Comparison of ENCODE assay signal across 36 cellular contexts in the genomic region with DNA sequence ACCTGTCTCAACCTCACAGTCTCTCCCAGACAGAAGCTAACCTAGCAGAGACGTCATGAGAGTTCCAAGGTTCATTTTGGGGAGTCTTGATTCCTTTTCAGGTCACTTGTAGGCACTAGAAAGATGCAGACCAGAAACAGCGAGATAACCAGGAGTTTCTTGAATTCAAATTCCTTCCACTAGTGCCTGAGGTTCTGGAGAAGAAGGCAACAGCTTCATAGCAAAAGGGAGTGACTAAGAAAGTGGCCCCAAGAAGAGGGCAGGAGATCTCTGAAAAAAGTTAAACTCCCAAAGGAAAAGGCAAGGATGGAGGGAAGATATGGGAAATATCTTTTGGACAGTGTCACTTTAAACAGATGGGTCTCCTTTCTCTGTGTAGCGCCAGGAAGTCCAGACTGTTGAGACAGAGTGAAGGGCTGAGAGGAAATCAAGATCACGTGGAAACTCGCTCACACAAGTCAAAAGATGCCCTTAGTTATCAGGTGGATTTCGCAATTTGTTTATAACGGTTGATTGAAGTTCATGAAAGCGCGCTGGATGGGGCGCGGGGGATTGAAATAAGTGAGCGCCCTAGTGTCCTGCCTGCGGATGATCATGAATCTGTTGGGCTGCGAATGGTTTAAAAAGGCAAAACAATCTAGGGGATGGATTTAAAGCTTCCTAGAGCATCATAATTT.
"Had no signal": no experiment of that assay in that cellular context is flagged by ENCODE, and none has a peak within 500 bp of the region (broad histone marks: within the 10 kb centered on the region; RNA-seq: fewer than 3 reads in every experiment).

No MANE protein-coding gene starts in this region.

- ATAC-seq: activated T-cell treated with anti-CD3 and anti-CD28 coated beads, Interleukin-2, amount 50 U/mL, for 4 hours; Right ventricle myocardium inferior had no signal

- H3K4me3 ChIP-seq: cardiac muscle cell, PC-9 had no signal

- H3K4me3 Mint-ChIP-seq: activated B cell treated with CpG ODN at 0.5 μM for 24 hours; activated CD4-positive, alpha-beta memory T cell treated with anti-CD3 and anti-CD28 coated beads for 36 hours; activated naive CD4-positive, alpha-beta T cell treated with anti-CD3 and anti-CD28 coated beads for 36 hours; activated naive CD8-positive, alpha-beta T cell treated with anti-CD3 and anti-CD28 coated beads for 36 hours; activated T-cell treated with anti-CD3 and anti-CD28 coated beads, Interleukin-2, amount 50 U/mL, for 4 hours; activated T-helper 1 cell treated with anti-CD3 and anti-CD28 coated beads, Interleukin-12 subunit alpha, Interleukin-12 subunit beta, Interleukin-2, Interleukin-4 antibody, amounts not matched to agents 30 ng/mL and 10 ng/mL and 1 ng/mL, durations not matched to agents 14 hours and 24 hours and 36 hours; central memory CD8-positive, alpha-beta T cell had no signal

- H3K4me2 ChIP-seq: PC-9 had no signal

- H3K27ac ChIP-seq: cardiac muscle cell, PC-9, RWPE1, VCaP had no signal

- DNase-seq: activated B cell treated with CpG ODN at 0.5 μM for 24 hours; activated CD4-positive, alpha-beta memory T cell treated with anti-CD3 and anti-CD28 coated beads for 36 hours; activated CD4-positive, alpha-beta T cell treated with anti-CD3 and anti-CD28 coated beads for 4 hours; activated CD4-positive, alpha-beta T cell treated with anti-CD3 and anti-CD28 coated beads, Interleukin-2, amount 50 U/mL, for 1 hour; activated CD4-positive, CD25-positive, alpha-beta regulatory T cell treated with anti-CD3 and anti-CD28 coated beads, Interleukin-2, amount 50 U/mL, for 72 hours; activated CD8-positive, alpha-beta memory T cell treated with anti-CD3 and anti-CD28 coated beads, Interleukin-2, amount 50 U/mL, for 4 hours; activated gamma-delta T cell treated with Interleukin-2 at 50 U/mL for 16 hours; activated naive CD4-positive, alpha-beta T cell treated with anti-CD3 and anti-CD28 coated beads for 36 hours; activated naive CD8-positive, alpha-beta T cell treated with anti-CD3 and anti-CD28 coated beads for 36 hours; activated T-cell treated with anti-CD3 and anti-CD28 coated beads for 4 hours; activated T-cell treated with anti-CD3 and anti-CD28 coated beads, Interleukin-2, amount 50 U/mL, for 4 hours; amniotic stem cell; aorta; Kasumi-1; MM.1S; MV-4-11; NCI-H1092; NCI-H1436 treated with DMSO at 0.1 percent for 48 hours; NCI-H187; NCI-H2029 treated with DMSO at 0.1 percent for 48 hours; NCI-H2107; NCI-H2171; NCI-H510A treated with DMSO at 0.1 percent for 48 hours; NCI-H526 treated with DMSO at 0.1 percent for 48 hours; PC-9; SIG-M5; SW 1271; T-helper 1 cell; T-helper 2 cell; T-helper 9 cell had no signal

- H3K36me3 ChIP-seq: cardiac muscle cell had no signal

- H3K9me3 Mint-ChIP-seq: activated B cell treated with CpG ODN at 0.5 μM for 24 hours; activated CD4-positive, alpha-beta memory T cell treated with anti-CD3 and anti-CD28 coated beads for 36 hours; activated naive CD4-positive, alpha-beta T cell treated with anti-CD3 and anti-CD28 coated beads for 36 hours; activated T-helper 1 cell treated with anti-CD3 and anti-CD28 coated beads, Interleukin-12 subunit alpha, Interleukin-12 subunit beta, Interleukin-2, Interleukin-4 antibody, amounts not matched to agents 30 ng/mL and 10 ng/mL and 1 ng/mL, durations not matched to agents 14 hours and 24 hours and 36 hours; central memory CD8-positive, alpha-beta T cell had no signal

- H2AFZ ChIP-seq: PC-9 had no signal

- H3K27ac Mint-ChIP-seq: activated B cell treated with CpG ODN at 0.5 μM for 24 hours; activated CD4-positive, alpha-beta memory T cell treated with anti-CD3 and anti-CD28 coated beads for 36 hours; activated naive CD4-positive, alpha-beta T cell treated with anti-CD3 and anti-CD28 coated beads for 36 hours; activated naive CD8-positive, alpha-beta T cell treated with anti-CD3 and anti-CD28 coated beads for 36 hours; activated T-helper 1 cell treated with anti-CD3 and anti-CD28 coated beads, Interleukin-12 subunit alpha, Interleukin-12 subunit beta, Interleukin-2, Interleukin-4 antibody, amounts not matched to agents 30 ng/mL and 10 ng/mL and 1 ng/mL, durations not matched to agents 14 hours and 24 hours and 36 hours had no signal
